10 cellular contexts compared by ENCODE assay signal in genomic region chr9:136444102-136444501, GRCh38.
"Had no signal": no experiment of that assay in that cellular context is flagged by ENCODE, and none has a peak within 500 bp of the region (broad histone marks: within the 10 kb centered on the region; RNA-seq: fewer than 3 reads in every experiment).

No MANE protein-coding gene starts in this region.

- H3K4me2 ChIP-seq: KMS-11 had no signal

- H3K4me3 ChIP-seq: GM23248, HAP-1 had no signal

- DNase-seq: GM23248, GOT3, H7, HFFc6, KBM-7 had no signal

- H3K9me3 Mint-ChIP-seq: HFFc6 had no signal

- H3K27ac ChIP-seq: GM23248, HL-60, KMS-11 had no signal

- H2AFZ ChIP-seq: GM23248 had no signal

- FAIRE-seq: HepG2 had no signal

- ATAC-seq: HCT116, HepG2 had no signal

- H3K9ac ChIP-seq: GM23248, KMS-11 had no signal

- H3K4me3 Mint-ChIP-seq: HFFc6 had no signal

- H3K27ac Mint-ChIP-seq: HFFc6 had no signal

- H3K9me3 ChIP-seq: HAP-1 had no signal
